16 cellular contexts compared by ENCODE assay signal in genomic region chr10:124007773-124008145, GRCh38.
DNase-seq lines count a peak whose midpoint lies in the region; ATAC-seq and TF ChIP-seq lines count a peak whose summit lies in the region.
"Had no signal": no experiment of that assay in that cellular context is flagged by ENCODE, and none has a peak within 500 bp of the region (broad histone marks: within the 10 kb centered on the region; RNA-seq: fewer than 3 reads in every experiment).

No MANE protein-coding gene starts in this region.

- H3K9ac ChIP-seq in muscle layer of colon (ENCODE audit: low read length), result no peak overlapping the region
- H3K9ac ChIP-seq in stomach smooth muscle (ENCODE audit: low read length in 2 of 2), result no peak overlapping the region

- H3K36me3 ChIP-seq in H7 (replicated peaks; ENCODE audit: control insufficient read depth, insufficient read depth, low read length) (peaks cover 2% of the 10 kb centered on the region; the same call in 1 of the 2 replicates), muscle layer of colon (ENCODE audit: insufficient read depth, low read length) (peaks cover 20% of the 10 kb centered on the region), stomach smooth muscle (ENCODE audit: control insufficient read depth in 2 of 2, insufficient read depth in 2 of 2, low read length in 2 of 2) (peaks cover 16% of the 10 kb centered on the region in 2 donors), hepatocyte (replicated peaks; ENCODE audit: insufficient read depth, low read depth) (no peaks in the 10 kb centered on the region)
- H3K36me3 ChIP-seq: SJCRH30 had no signal

- no peak for ATAC-seq in GM21723 (IDR thresholded peaks at IDR 0.05; ENCODE audit: unreplicated experiment)

- H3K27me3 ChIP-seq in H7 (ENCODE audit: control insufficient read depth, insufficient read depth, low read length) (no peaks in the 10 kb centered on the region), muscle layer of colon (ENCODE audit: control insufficient read depth in 1 of 2, insufficient read depth in 2 of 2, low read length in 2 of 2) (no peaks in the 10 kb centered on the region), stomach smooth muscle (ENCODE audit: control insufficient read depth in 1 of 2, insufficient read depth in 2 of 2, low read length in 2 of 2) (no peaks in the 10 kb centered on the region), hepatocyte (no peaks in the 10 kb centered on the region)
- H3K27me3 ChIP-seq: BE2C, SJCRH30 had no signal

- no peak overlapping the region for H3K4me3 ChIP-seq in H7 (ENCODE audit: insufficient read depth, low read depth, low read length)
- H3K4me3 ChIP-seq in muscle layer of colon (ENCODE audit: low read depth in 1 of 2, low read length in 2 of 2), result no peak overlapping the region
- H3K4me3 ChIP-seq in stomach smooth muscle (ENCODE audit: low read length in 2 of 2), result no peak overlapping the region
- no peak overlapping the region for H3K4me3 ChIP-seq in hepatocyte
- H3K4me3 ChIP-seq: SJCRH30 had no signal

- H3K4me1 ChIP-seq in muscle layer of colon (ENCODE audit: insufficient read depth, low read length), result peaks cover 76% of the 10 kb centered on the region
- peaks cover 81% of the 10 kb centered on the region for H3K4me1 ChIP-seq in stomach smooth muscle (ENCODE audit: control insufficient read depth, insufficient read depth, low read length)
- no peaks in the 10 kb centered on the region for H3K4me1 ChIP-seq in hepatocyte (ENCODE audit: insufficient read depth)
- H3K4me1 ChIP-seq: BE2C had no signal

- no peak overlapping the region for H2AFZ ChIP-seq in hepatocyte

- H4K20me1 ChIP-seq in hepatocyte (ENCODE audit: insufficient read depth, poor library complexity, severe bottlenecking), result no peaks in the 10 kb centered on the region

- no peaks in the 10 kb centered on the region for H3K9me3 ChIP-seq in muscle layer of colon (ENCODE audit: low read length)
- H3K9me3 ChIP-seq in stomach smooth muscle (ENCODE audit: control insufficient read depth in 2 of 2, low read length in 2 of 2), result no peaks in the 10 kb centered on the region
- H3K9me3 ChIP-seq in hepatocyte (ENCODE audit: low read depth), result no peaks in the 10 kb centered on the region
- H3K9me3 ChIP-seq: BE2C, SJCRH30 had no signal

- DNase-seq in H7 (peak; percentile 4), epidermal melanocyte (ENCODE audit: insufficient read length, low spot score) (peak; percentile 1), hepatocyte (ENCODE audit: low spot score) (no peak), GDM1 (lab: John Stamatoyannopoulos, UW) (no peak)
- DNase-seq: BE2C; CD4-positive, alpha-beta T cell; COR-L47; DMS79; KG1; NCI-H1092; NCI-H1436 treated with DMSO at 0.1 percent for 48 hours; NCI-H1930; SJCRH30 had no signal

- TF ChIP-seq CTCF in hepatocyte (IDR thresholded peaks at IDR 0.05; ENCODE audit: poor library complexity), result no peak

- no peaks in the 10 kb centered on the region for H3K79me2 ChIP-seq in hepatocyte

- H3K9me2 ChIP-seq in hepatocyte (replicated peaks; ENCODE audit: insufficient read depth), result no peaks in the 10 kb centered on the region

- 91% methylated on average over 8 of the region's 8 CpGs for WGBS in hepatocyte (ENCODE audit: low lambda C conversion rate, missing lambda C conversion rate)

- H3K27ac ChIP-seq in muscle layer of colon (ENCODE audit: low read depth, low read length) (peak overlapping the region; percentile 87), stomach smooth muscle (ENCODE audit: low read length) (peak overlapping the region; percentile 97), hepatocyte (no peak overlapping the region)
- H3K27ac ChIP-seq: SJCRH30 had no signal

- H3K4me2 ChIP-seq in hepatocyte, result no peak overlapping the region

Comparison
In these comparisons a context has a peak if more than half of its experiments do, and no peak if none do; other contexts are left out.
1. DNase-seq: peak in H7 (single experiment) and epidermal melanocyte (single experiment); none in hepatocyte (single experiment) and GDM1 (single experiment).